ENCODE assay signal across 1 cellular context in the genomic region with DNA sequence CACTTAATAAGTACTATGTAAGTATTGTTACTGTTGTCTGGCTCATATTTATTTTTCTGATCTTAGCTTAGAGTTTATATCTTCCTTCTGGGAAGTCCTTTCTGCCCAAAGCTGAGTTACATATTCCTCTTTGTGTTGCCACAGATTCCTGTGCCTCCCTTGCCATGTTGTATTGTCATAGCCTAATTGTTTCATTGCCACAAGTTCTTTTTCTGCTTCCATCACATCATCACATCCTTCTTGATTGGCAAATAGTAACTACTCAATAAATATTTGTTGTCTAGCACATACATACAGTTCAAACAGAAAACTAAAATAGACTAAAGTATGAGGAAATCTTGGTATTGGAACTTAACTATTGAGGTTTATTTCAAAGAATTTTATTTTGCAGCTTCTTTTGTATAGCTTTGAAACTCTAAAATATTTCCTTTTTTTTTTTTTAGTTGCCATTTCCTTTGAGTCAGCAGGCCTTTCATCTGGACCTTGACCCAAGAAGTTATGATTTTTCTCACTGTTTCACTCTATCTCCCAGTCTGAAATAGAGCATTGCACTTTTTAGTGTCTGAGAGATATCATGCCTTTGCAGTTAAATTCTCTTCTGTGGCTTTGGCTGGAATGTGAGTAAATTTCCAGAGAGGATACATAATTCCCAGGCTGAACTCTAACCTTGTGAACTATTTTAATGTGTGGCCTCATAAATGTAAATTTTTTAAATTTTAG.
TF ChIP-seq lines count a peak whose summit lies in the region.

No MANE protein-coding gene starts in this region.

TF ChIP-seq in A549, 52 proteins besides CTCF, POLR2A, EP300 and RAD21 (continued from another document):
- TF ChIP-seq, protein P1, sequence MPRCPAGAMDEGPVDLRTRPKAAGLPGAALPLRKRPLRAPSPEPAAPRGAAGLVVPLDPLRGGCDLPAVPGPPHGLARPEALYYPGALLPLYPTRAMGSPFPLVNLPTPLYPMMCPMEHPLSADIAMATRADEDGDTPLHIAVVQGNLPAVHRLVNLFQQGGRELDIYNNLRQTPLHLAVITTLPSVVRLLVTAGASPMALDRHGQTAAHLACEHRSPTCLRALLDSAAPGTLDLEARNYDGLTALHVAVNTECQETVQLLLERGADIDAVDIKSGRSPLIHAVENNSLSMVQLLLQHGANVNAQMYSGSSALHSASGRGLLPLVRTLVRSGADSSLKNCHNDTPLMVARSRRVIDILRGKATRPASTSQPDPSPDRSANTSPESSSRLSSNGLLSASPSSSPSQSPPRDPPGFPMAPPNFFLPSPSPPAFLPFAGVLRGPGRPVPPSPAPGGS (IDR thresholded peaks at IDR 0.05): no peak
